ENCODE assay signal across 9 cellular contexts in genomic region chrX:13428055-13428786, GRCh38.
DNase-seq lines count a peak whose midpoint lies in the region; ATAC-seq and TF ChIP-seq lines count a peak whose summit lies in the region.
"Had no signal": no experiment of that assay in that cellular context is flagged by ENCODE, and none has a peak within 500 bp of the region (broad histone marks: within the 10 kb centered on the region; RNA-seq: fewer than 3 reads in every experiment).

No MANE protein-coding gene starts in this region.

- H3K27me3 ChIP-seq in left lung: no peaks in the 10 kb centered on the region

- H3K4me3 Mint-ChIP-seq in activated naive CD8-positive, alpha-beta T cell treated with anti-CD3 and anti-CD28 coated beads for 36 hours: no peak overlapping the region
- H3K4me3 Mint-ChIP-seq in CD14-positive monocyte: no peak overlapping the region

- peak; percentile 75 for DNase-seq in AG10803 (ENCODE audit: low read depth)
- peak; percentile 54 for DNase-seq in HPDE6-E6E7 (ENCODE audit: extremely low spot score)
- DNase-seq in activated naive CD8-positive, alpha-beta T cell treated with anti-CD3 and anti-CD28 coated beads for 36 hours: peak; percentile 21
- no peak for DNase-seq in left lung
- no peak for DNase-seq in CD14-positive monocyte (ENCODE audit: low spot score)
- DNase-seq in medulla oblongata (ENCODE audit: extremely low spot score): no peak
- DNase-seq: activated CD4-positive, alpha-beta T cell treated with anti-CD3 and anti-CD28 coated beads, Interleukin-2, amount 50 U/mL, for 1 hour had no signal

- ATAC-seq in left lung: peak; percentile 40
- ATAC-seq in GM21390 (IDR thresholded peaks at IDR 0.05; ENCODE audit: unreplicated experiment): no peak
- no peak for ATAC-seq in GM21619 (IDR thresholded peaks at IDR 0.05; ENCODE audit: unreplicated experiment)

- H3K4me1 ChIP-seq in left lung: no peaks in the 10 kb centered on the region

- H3K27me3 Mint-ChIP-seq in activated naive CD8-positive, alpha-beta T cell treated with anti-CD3 and anti-CD28 coated beads for 36 hours: no peaks in the 10 kb centered on the region
- peaks cover 1 to 21% (median 2%) of the 10 kb centered on the region in 3 donors for H3K27me3 Mint-ChIP-seq in CD14-positive monocyte (ENCODE audit: low read depth in 3 of 3)

- intact Hi-C loops in left lung (cut with DNase I) (no loop called here), CD14-positive monocyte (cut with micrococcal nuclease) (no loop called here)

- H3K36me3 Mint-ChIP-seq in activated naive CD8-positive, alpha-beta T cell treated with anti-CD3 and anti-CD28 coated beads for 36 hours: no peaks in the 10 kb centered on the region
- H3K36me3 Mint-ChIP-seq in CD14-positive monocyte: no peaks in the 10 kb centered on the region

- peaks cover 11% of the 10 kb centered on the region for H3K4me1 Mint-ChIP-seq in activated naive CD8-positive, alpha-beta T cell treated with anti-CD3 and anti-CD28 coated beads for 36 hours
- H3K4me1 Mint-ChIP-seq in CD14-positive monocyte: no peaks in the 10 kb centered on the region

- H3K4me3 ChIP-seq in AG10803 (ENCODE audit: low read length) (no peak overlapping the region), left lung (no peak overlapping the region)

- no peak overlapping the region for H3K27ac ChIP-seq in left lung

- H3K36me3 ChIP-seq in left lung: no peaks in the 10 kb centered on the region

- no peaks in the 10 kb centered on the region for H3K9me3 ChIP-seq in left lung

- no peak overlapping the region for H3K27ac Mint-ChIP-seq in activated naive CD8-positive, alpha-beta T cell treated with anti-CD3 and anti-CD28 coated beads for 36 hours
- H3K27ac Mint-ChIP-seq in CD14-positive monocyte: peak overlapping the region in 1 of 7 donors; percentile 37

- H3K9me3 Mint-ChIP-seq in activated naive CD8-positive, alpha-beta T cell treated with anti-CD3 and anti-CD28 coated beads for 36 hours: no peaks in the 10 kb centered on the region
- peaks cover 0 to 10% (median 3%) of the 10 kb centered on the region in 7 donors for H3K9me3 Mint-ChIP-seq in CD14-positive monocyte

- TF ChIP-seq CTCF in AG10803 (conservative IDR thresholded peaks at IDR 0.05; ENCODE audit: low read length) (no peak), left lung (IDR thresholded peaks at IDR 0.05) (no peak), CD14-positive monocyte (IDR thresholded peaks at IDR 0.05) (no peak)

Comparison
In these comparisons a context has a peak if more than half of its experiments do, and no peak if none do; other contexts are left out.
1. DNase-seq: peak in AG10803 (single experiment), HPDE6-E6E7 (single experiment) and activated naive CD8-positive, alpha-beta T cell treated with anti-CD3 and anti-CD28 coated beads for 36 hours (single experiment); none in left lung (0 of 2), CD14-positive monocyte (single experiment) and medulla oblongata (single experiment).